Comparison of ENCODE assay signal across 27 cellular contexts in genomic region chr7:145860809-145861208, GRCh38.
"Had no signal": no experiment of that assay in that cellular context is flagged by ENCODE, and none has a peak within 500 bp of the region (broad histone marks: within the 10 kb centered on the region; RNA-seq: fewer than 3 reads in every experiment).

No MANE protein-coding gene starts in this region.

- H3K4me1 ChIP-seq: esophagus muscularis mucosa, foreskin keratinocyte, gastroesophageal sphincter, heart left ventricle, left lung, parathyroid adenoma, psoas muscle, sigmoid colon, transverse colon, upper lobe of right lung, uterus had no signal

- H2AFZ ChIP-seq: hepatocyte, parathyroid adenoma had no signal

- H3K9ac ChIP-seq: parathyroid adenoma had no signal

- H3K4me3 ChIP-seq: coronary artery, esophagus muscularis mucosa, gastroesophageal sphincter, heart left ventricle, hepatocyte, left lung, mucosa of descending colon, psoas muscle, sigmoid colon, thoracic aorta, transverse colon, upper lobe of right lung, uterus had no signal

- H3K4me2 ChIP-seq: hepatocyte had no signal

- DNase-seq: dermis blood vessel endothelial cell; effector memory CD4-positive, alpha-beta T cell; foreskin keratinocyte; heart left ventricle; left cardiac atrium; left lung; mesenchymal stem cell; mucosa of descending colon; naive B cell; psoas muscle; right cardiac atrium; sigmoid colon; stimulated activated CD4-positive, alpha-beta T cell treated with anti-CD3 and anti-CD28 coated beads, Interleukin-2, amount 100 ng/mL, for 24 hours; stimulated activated CD4-positive, alpha-beta T cell treated with anti-CD3 and anti-CD28 coated beads, Interleukin-4, amount 100 ng/mL, for 24 hours; stimulated activated naive CD8-positive, alpha-beta T cell treated with anti-CD3 and anti-CD28 coated beads, Interleukin-15, Interleukin-2, amounts not matched to agents 100 U/mL and 50 U/mL, for 24 hours; transverse colon; upper lobe of right lung; uterus had no signal

- H3K27ac ChIP-seq: coronary artery, esophagus muscularis mucosa, foreskin keratinocyte, gastroesophageal sphincter, heart left ventricle, hepatocyte, left lung, neutrophil, parathyroid adenoma, psoas muscle, sigmoid colon, thoracic aorta, transverse colon, upper lobe of right lung, uterus had no signal

- H3K27me3 ChIP-seq: esophagus muscularis mucosa, foreskin keratinocyte, gastroesophageal sphincter, heart left ventricle, hepatocyte, left lung, neutrophil, sigmoid colon, transverse colon, upper lobe of right lung, uterus had no signal

- H3K79me2 ChIP-seq: hepatocyte, parathyroid adenoma had no signal

- ATAC-seq: foreskin keratinocyte; gastroesophageal sphincter; heart left ventricle; left cardiac atrium; left lung; mucosa of descending colon; natural killer cell treated with Interleukin-12 subunit alpha and Interleukin-12 subunit beta and Interleukin-15 and Interleukin-18, amount 100 ng/mL, for 72 hours; psoas muscle; right cardiac atrium; stimulated activated effector memory CD8-positive, alpha-beta T cell treated with anti-CD3 and anti-CD28 coated beads, Interleukin-12 subunit alpha, Interleukin-12 subunit beta, amount 100 ng/mL, for 72 hours; stimulated activated naive CD8-positive, alpha-beta T cell treated with anti-CD3 and anti-CD28 coated beads, Interleukin-15, Interleukin-2, amounts not matched to agents 100 U/mL and 50 U/mL, for 24 hours; upper lobe of right lung had no signal

- H3K36me3 ChIP-seq: esophagus muscularis mucosa, gastroesophageal sphincter, heart left ventricle, left lung, neutrophil, sigmoid colon, thoracic aorta, transverse colon, upper lobe of right lung, uterus had no signal

- H3K9me3 ChIP-seq: esophagus muscularis mucosa, gastroesophageal sphincter, neutrophil, psoas muscle, thoracic aorta, transverse colon, upper lobe of right lung, uterus had no signal
